Comparison of ENCODE assay signal across 28 cellular contexts in the genomic region with DNA sequence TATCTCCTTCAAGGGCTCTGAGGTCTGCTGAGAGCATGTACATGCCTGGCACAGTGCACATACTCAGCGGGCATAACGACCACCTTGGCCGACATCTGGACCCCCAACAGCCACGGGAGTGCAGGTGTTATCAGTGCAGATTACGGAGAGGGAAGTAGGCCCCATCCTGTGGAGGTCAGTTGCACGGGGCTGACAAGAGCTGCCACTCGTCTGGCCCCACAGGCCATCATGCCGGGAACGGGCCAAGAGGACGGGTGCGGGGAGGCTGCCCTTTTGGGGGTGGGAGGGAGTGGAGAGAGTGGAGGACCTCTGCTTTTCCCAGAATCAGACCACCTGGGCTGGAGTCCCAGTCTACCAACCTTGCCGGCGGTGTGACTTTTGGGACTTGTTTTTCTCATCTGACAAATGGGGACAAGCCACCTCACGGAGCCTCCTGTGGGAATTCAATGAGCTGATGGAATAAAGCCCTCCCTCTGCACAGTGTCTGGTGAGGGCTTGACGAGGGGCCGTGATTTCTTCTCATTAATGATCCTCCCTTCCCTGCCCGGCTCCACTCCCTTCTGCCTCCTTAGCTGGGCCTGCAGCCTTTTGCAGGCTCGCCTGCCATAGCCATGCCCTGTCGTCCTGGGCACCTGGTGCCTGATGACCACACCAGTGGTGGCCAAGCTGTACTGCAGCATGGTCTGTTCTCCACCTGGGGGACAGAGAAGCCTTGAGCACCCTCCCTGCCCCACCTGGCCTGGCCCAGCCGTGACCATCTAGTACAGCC. TPM values are rescaled to one million over a fixed set of nuclear protein-coding genes. Genes with fewer than 3 reads are reported as not detected.
DNase-seq lines count a peak whose midpoint lies in the region; ATAC-seq, FAIRE-seq and TF ChIP-seq lines count a peak whose summit lies in the region.
"Had no signal": no experiment of that assay in that cellular context is flagged by ENCODE, and none has a peak within 500 bp of the region (broad histone marks: within the 10 kb centered on the region; RNA-seq: fewer than 3 reads in every experiment).

No MANE protein-coding gene starts in this region.

- peak; percentile 47; the same call in 2 of the 3 replicates for ATAC-seq in GM12878
- ATAC-seq: activated CD8-positive, alpha-beta T cell treated with anti-CD3 and anti-CD28 coated beads for 36 hours; activated T-cell treated with anti-CD3 and anti-CD28 coated beads, Interleukin-2, amount 50 U/mL, for 72 hours; natural killer cell treated with Interleukin-12 subunit alpha and Interleukin-12 subunit beta and Interleukin-15 and Interleukin-18, amount 100 ng/mL, for 72 hours had no signal

- H3K36me3 Mint-ChIP-seq in activated naive CD4-positive, alpha-beta T cell treated with anti-CD3 and anti-CD28 coated beads, Interleukin-2, amount 10 ng/mL, durations not matched to agents 7 days and 5 days = no peaks in the 10 kb centered on the region
- peaks cover 0 to 6% (median 5%) of the 10 kb centered on the region in 3 experiments; a peak in 4 of 7 replicates for H3K36me3 Mint-ChIP-seq in H9 (ENCODE audit: insufficient read depth in 1 of 3, low read depth in 3 of 3)
- H3K36me3 Mint-ChIP-seq: natural killer cell treated with Interleukin-12 subunit alpha and Interleukin-12 subunit beta and Interleukin-15 and Interleukin-18, amount 100 ng/mL, for 72 hours had no signal

- no TSS peak for BruUV-seq in GM12878 (replicated peaks; lab: Mats Ljungman, UMichigan)

- no peak overlapping the region for H3K4me2 ChIP-seq in H9 (ENCODE audit: insufficient read depth, insufficient read length, low read length)
- no peak overlapping the region for H3K4me2 ChIP-seq in GM12878 (ENCODE audit: control insufficient read depth, insufficient read depth)
- H3K4me2 ChIP-seq: hepatocyte had no signal

- H3K9ac ChIP-seq in H9 (ENCODE audit: extremely low read depth, insufficient read length, low read length) (no peak overlapping the region), GM12878 (ENCODE audit: control insufficient read depth, insufficient read depth, low read length) (no peak overlapping the region)

- H2AFZ ChIP-seq in H9 (ENCODE audit: low read length) (no peak overlapping the region), GM12878 (ENCODE audit: control insufficient read depth, low read depth, low read length) (no peak overlapping the region)
- H2AFZ ChIP-seq: hepatocyte had no signal

- in situ Hi-C loops in GM12878 (cut with MboI) = no loop called here

- H3K36me3 ChIP-seq in GM12878 (ENCODE audit: control insufficient read depth in 2 of 2, insufficient read depth in 2 of 2, low read length in 1 of 2) (no peaks in the 10 kb centered on the region), sigmoid colon (no peaks in the 10 kb centered on the region)
- H3K36me3 ChIP-seq: brain microvascular endothelial cell had no signal

- no peak overlapping the region for H3K56ac ChIP-seq in H9 (ENCODE audit: insufficient read length, low read depth, low read length)

- H2BK12ac ChIP-seq in H9 (ENCODE audit: insufficient read length, low read depth, low read length) = no peak overlapping the region

- H3K23ac ChIP-seq in H9 (ENCODE audit: insufficient read length, low read depth, low read length) = no peak overlapping the region

- H3K4ac ChIP-seq in H9 (ENCODE audit: low read depth, low read length) = no peak overlapping the region

- H3K27ac Mint-ChIP-seq in activated naive CD4-positive, alpha-beta T cell treated with anti-CD3 and anti-CD28 coated beads, Interleukin-2, amount 10 ng/mL, durations not matched to agents 7 days and 5 days = no peak overlapping the region
- H3K27ac Mint-ChIP-seq in H9 = peak overlapping the region in 1 of 3 experiments; percentile 21; a peak in 1 of 7 replicates
- H3K27ac Mint-ChIP-seq: activated CD8-positive, alpha-beta T cell treated with anti-CD3 and anti-CD28 coated beads for 36 hours; activated T-cell treated with anti-CD3 and anti-CD28 coated beads, Interleukin-2, amount 50 U/mL, for 72 hours; natural killer cell treated with Interleukin-12 subunit alpha and Interleukin-12 subunit beta and Interleukin-15 and Interleukin-18, amount 100 ng/mL, for 72 hours; T-helper 1 cell treated with Interleukin-12 subunit alpha and Interleukin-12 subunit beta and Interleukin-4 antibody, amounts not matched to agents 30 μg/mL and 1 μg/mL, for 36 hours had no signal

- H3K9me3 ChIP-seq in H9 (ENCODE audit: control insufficient read depth, low read depth, low read length) (no peaks in the 10 kb centered on the region), GM12878 (replicated peaks; ENCODE audit: control insufficient read depth, insufficient read depth, low read length) (no peaks in the 10 kb centered on the region), sigmoid colon (no peaks in the 10 kb centered on the region)

- peaks cover 29% of the 10 kb centered on the region for H3K4me1 Mint-ChIP-seq in activated naive CD4-positive, alpha-beta T cell treated with anti-CD3 and anti-CD28 coated beads, Interleukin-2, amount 10 ng/mL, durations not matched to agents 7 days and 5 days
- peaks cover 17 to 31% of the 10 kb centered on the region in 2 experiments for H3K4me1 Mint-ChIP-seq in H9

- H2BK120ac ChIP-seq in H9 (ENCODE audit: low read depth, low read length, poor library complexity, severe bottlenecking) = no peak overlapping the region

- RAD21 ChIA-PET in GM12878 (lab: Charles Lee; ENCODE audit: unreplicated experiment) = no interaction called here

- no peak overlapping the region for H2AK5ac ChIP-seq in H9 (ENCODE audit: insufficient read length, low read length)

- H3K27ac ChIP-seq in H9 (ENCODE audit: insufficient read length, low read depth, low read length) = no peak overlapping the region
- H3K27ac ChIP-seq in GM12878 (ENCODE audit: control insufficient read depth, insufficient read depth) = no peak overlapping the region
- H3K27ac ChIP-seq in sigmoid colon = no peak overlapping the region
- no peak overlapping the region for H3K27ac ChIP-seq in caudate nucleus (ENCODE audit: low read depth, low read length)
- H3K27ac ChIP-seq: brain microvascular endothelial cell, hepatocyte, VCaP had no signal

- H3K23me2 ChIP-seq in H9 (ENCODE audit: insufficient read length, low read depth, low read length, poor library complexity, severe bottlenecking) = peaks cover 7% of the 10 kb centered on the region

- no peak overlapping the region for H2BK20ac ChIP-seq in H9 (ENCODE audit: low read depth, low read length, poor library complexity, severe bottlenecking)

- DNase-seq in activated naive CD4-positive, alpha-beta T cell treated with anti-CD3 and anti-CD28 coated beads, Interleukin-2, amount 10 ng/mL, durations not matched to agents 7 days and 5 days = peak; percentile 19
- DNase-seq in activated naive CD4-positive, alpha-beta T cell treated with anti-CD3 and anti-CD28 coated beads, Interleukin-2, amount 50 U/mL, for 16 hours = no peak
- DNase-seq in H9 (peak; percentile 41), GM12878 (ENCODE audit: low read depth, low spot score) (no peak), sigmoid colon (peak; percentile 55), kidney glomerular epithelial cell (lab: John Stamatoyannopoulos, UW) (no peak), NCI-H748 treated with DMSO at 0.1 percent for 48 hours (lab: John Stamatoyannopoulos, UW) (no peak), caudate nucleus (lab: John Stamatoyannopoulos, UW) (no peak)
- DNase-seq: activated CD8-positive, alpha-beta T cell treated with anti-CD3 and anti-CD28 coated beads for 36 hours; activated T-cell treated with anti-CD3 and anti-CD28 coated beads, Interleukin-2, amount 50 U/mL, for 72 hours; brain microvascular endothelial cell; cortex of kidney; DMS79 treated with DMSO at 0.1 percent for 48 hours; islet precursor cell; mesenchymal stem cell; NCI-H1092; NCI-H2081 treated with DMSO at 0.1 percent for 48 hours; stimulated activated CD4-positive, alpha-beta T cell treated with anti-CD3 and anti-CD28 coated beads, Interleukin-12 subunit alpha, Interleukin-12 subunit beta, amount 100 ng/mL, for 4 hours had no signal

- WGBS in H9 (ENCODE audit: extremely low coverage, insufficient read length, low lambda C conversion rate) = no CpG with 5 or more reads among the region's 20 CpGs
- WGBS in GM12878 (ENCODE audit: insufficient coverage, insufficient replicate concordance, low lambda C conversion rate, missing lambda C conversion rate) = 52% methylated on average over 16 of the region's 20 CpGs
- WGBS in sigmoid colon, 2 donors = 87 to 92% methylated on average over 20 of the region's 20 CpGs

- CTCF ChIA-PET in activated naive CD4-positive, alpha-beta T cell treated with anti-CD3 and anti-CD28 coated beads, Interleukin-2, amount 10 ng/mL, durations not matched to agents 7 days and 5 days (lab: Charles Lee) = interaction anchor here (0.9 kb wide), 1 partner anchor 56 kb away, joined by 3 read pairs; no protein-coding TSS in a partner anchor
- CTCF ChIA-PET in GM12878 (lab: Yijun Ruan, JAX) = no interaction called here

- no peak for TF ChIP-seq POLR2A in GM12878 (IDR thresholded peaks at IDR 0.05; ENCODE audit: low read depth, low read length)
- TF ChIP-seq POLR2A in sigmoid colon (IDR thresholded peaks at IDR 0.05) = no peak

- SMC1A ChIA-PET in GM12878 (lab: Charles Lee; ENCODE audit: uncharacterized antibody, unreplicated experiment) = no interaction called here

- intact Hi-C loops in GM12878 (cut with micrococcal nuclease; ENCODE audit: unreplicated experiment) (no loop called here), sigmoid colon (cut with DNase I) (no loop called here)

- no peaks in the 10 kb centered on the region for H3K4me1 ChIP-seq in H9 (ENCODE audit: insufficient read depth, low read length)
- 0 out of 2 replicates have a peak, but pooled peaks cover 4% of the 10 kb centered on the region for H3K4me1 ChIP-seq in GM12878 (ENCODE audit: control insufficient read depth, insufficient read depth, low read length)
- H3K4me1 ChIP-seq in sigmoid colon = peaks cover 0 to 26% (median 20%) of the 10 kb centered on the region in 4 donors

- H4K8ac ChIP-seq in H9 (replicated peaks; ENCODE audit: insufficient read length, low read depth, low read length) = no peak overlapping the region

- H3K79me1 ChIP-seq in H9 (ENCODE audit: insufficient read depth, low read depth, low read length, poor library complexity, severe bottlenecking) = no peaks in the 10 kb centered on the region

- POLR2A ChIA-PET in GM12878 (lab: Charles Lee) = no interaction called here

- peaks cover 35% of the 10 kb centered on the region for H3K27me3 Mint-ChIP-seq in activated naive CD4-positive, alpha-beta T cell treated with anti-CD3 and anti-CD28 coated beads, Interleukin-2, amount 10 ng/mL, durations not matched to agents 7 days and 5 days
- H3K27me3 Mint-ChIP-seq in H9 (ENCODE audit: low read depth) = peaks cover 3% of the 10 kb centered on the region

- no peak overlapping the region for H3K18ac ChIP-seq in H9 (ENCODE audit: insufficient read length, low read depth, low read length)

- H3K14ac ChIP-seq in H9 (ENCODE audit: insufficient read depth, low read length) = no peak overlapping the region; the same call in 1 of the 2 replicates

- H2BK5ac ChIP-seq in H9 (ENCODE audit: insufficient read length, low read length) = no peak overlapping the region

- H2BK15ac ChIP-seq in H9 (ENCODE audit: low read depth, low read length) = no peak overlapping the region

- no peak for TF ChIP-seq RAD21 in GM12878 (IDR thresholded peaks at IDR 0.05; ENCODE audit: insufficient read depth, low read depth, low read length)

- H3T11ph ChIP-seq in H9 (ENCODE audit: low read length) = no peak overlapping the region

- no peak for FAIRE-seq in GM12878 (lab: Jason Lieb, UNC)
- FAIRE-seq: endothelial cell of umbilical vein had no signal

- no peaks in the 10 kb centered on the region for H3K9me3 Mint-ChIP-seq in activated naive CD4-positive, alpha-beta T cell treated with anti-CD3 and anti-CD28 coated beads, Interleukin-2, amount 10 ng/mL, durations not matched to agents 7 days and 5 days
- no peaks in the 10 kb centered on the region for H3K9me3 Mint-ChIP-seq in H9
- H3K9me3 Mint-ChIP-seq: activated CD8-positive, alpha-beta T cell treated with anti-CD3 and anti-CD28 coated beads for 36 hours; activated T-cell treated with anti-CD3 and anti-CD28 coated beads, Interleukin-2, amount 50 U/mL, for 72 hours; CD4-positive, alpha-beta memory T cell; natural killer cell treated with Interleukin-12 subunit alpha and Interleukin-12 subunit beta and Interleukin-15 and Interleukin-18, amount 100 ng/mL, for 72 hours; T-helper 1 cell treated with Interleukin-12 subunit alpha and Interleukin-12 subunit beta and Interleukin-4 antibody, amounts not matched to agents 30 μg/mL and 1 μg/mL, for 36 hours had no signal

- no peak overlapping the region for H4K5ac ChIP-seq in H9 (ENCODE audit: insufficient read length, low read depth, low read length)

- H3K4me3 ChIP-seq in GM12878 (no peak overlapping the region), sigmoid colon (no peak overlapping the region)
- H3K4me3 ChIP-seq: hepatocyte had no signal

- H4K20me1 ChIP-seq in H9 (ENCODE audit: control insufficient read depth, insufficient read depth, insufficient read length) (no peaks in the 10 kb centered on the region), GM12878 (ENCODE audit: control insufficient read depth, insufficient read depth) (no peaks in the 10 kb centered on the region)

- H3K27me3 ChIP-seq in H9 (ENCODE audit: insufficient read depth, low read length) (no peaks in the 10 kb centered on the region), GM12878 (replicated peaks in 1 of 2; ENCODE audit: control insufficient read depth in 2 of 2, insufficient read depth in 2 of 2, low read length in 1 of 2) (peaks cover 2 to 4% of the 10 kb centered on the region in 2 experiments; a peak in 3 of 4 replicates), sigmoid colon (peaks cover 18 to 36% (median 29%) of the 10 kb centered on the region in 3 donors)
- H3K27me3 ChIP-seq: hepatocyte had no signal

- H4K91ac ChIP-seq in H9 (ENCODE audit: insufficient read length, low read depth, low read length) = peak overlapping the region; percentile 20

- H3K4me3 Mint-ChIP-seq in activated naive CD4-positive, alpha-beta T cell treated with anti-CD3 and anti-CD28 coated beads, Interleukin-2, amount 10 ng/mL, durations not matched to agents 7 days and 5 days = no peak overlapping the region
- no peak overlapping the region for H3K4me3 Mint-ChIP-seq in H9
- H3K4me3 Mint-ChIP-seq: activated CD8-positive, alpha-beta T cell treated with anti-CD3 and anti-CD28 coated beads for 36 hours; activated T-cell treated with anti-CD3 and anti-CD28 coated beads, Interleukin-2, amount 50 U/mL, for 72 hours; natural killer cell treated with Interleukin-12 subunit alpha and Interleukin-12 subunit beta and Interleukin-15 and Interleukin-18, amount 100 ng/mL, for 72 hours; T-helper 1 cell treated with Interleukin-12 subunit alpha and Interleukin-12 subunit beta and Interleukin-4 antibody, amounts not matched to agents 30 μg/mL and 1 μg/mL, for 36 hours had no signal

- H3K79me2 ChIP-seq in H9 (ENCODE audit: insufficient read depth, low read length) (no peaks in the 10 kb centered on the region; the same call in 1 of the 2 replicates), GM12878 (ENCODE audit: control insufficient read depth, insufficient read depth, low read length) (peaks cover 9% of the 10 kb centered on the region)

- TF ChIP-seq CTCF in H9 (conservative IDR thresholded peaks at IDR 0.05) (no peak; the same call in 2 of the 3 replicates), GM12878 (IDR thresholded peaks at IDR 0.05 in 2 of 3, conservative IDR thresholded peaks at IDR 0.05 in 1 of 3; ENCODE audit: control insufficient read depth in 2 of 3, extremely low read depth in 1 of 3, insufficient read depth in 1 of 3, low read depth in 3 of 3, low read length in 3 of 3) (no peak), sigmoid colon (IDR thresholded peaks at IDR 0.05) (no peak)

- TF ChIP-seq EP300 in GM12878 (IDR thresholded peaks at IDR 0.05; ENCODE audit: borderline replicate concordance in 1 of 2, control insufficient read depth in 1 of 2, low read depth in 2 of 2, low read length in 2 of 2) (no peak), sigmoid colon (IDR thresholded peaks at IDR 0.05) (no peak)

RNA-seq across cellular contexts. Expression of a gene that starts 4.6 kb away (rescaled TPM):
- total RNA-seq in H9 (2021) (not detected in 2 replicates), GM12878 (2014; rRNA removed) (not detected in 2 replicates), GM12878 (2014; rRNA removed; fragmentation: Illumina TruSeq; extraction: Trizol) (not detected in 2 replicates), GM12878 (2021) (not detected in 2 replicates), sigmoid colon (not detected)
- not detected in 2 replicates for total RNA-seq in GM12878 (2013; cell fraction: nucleolus; rRNA removed)
- not detected for polyA plus RNA-seq in GM12878 (2011; ENCODE audit: low read depth)
- polyA plus RNA-seq in GM12878 (2011; rRNA removed) (not detected in 2 replicates), GM12878 (2014; fragmentation: Illumina TruSeq; extraction: Trizol) (not detected in 2 replicates), GM12878 (2014; fragmentation: Nextera tagmentation; extraction: Ambion mirVana) (not detected), GM12878 (2014; rRNA removed) (not detected in 2 replicates), GM12878 (2016; fragmentation: Nextera tagmentation; extraction: Ambion mirVana) (not detected), sigmoid colon (not detected)
- polyA plus RNA-seq in GM12878 (2011; cell fraction: cytosol; rRNA removed) = not detected in 2 replicates
- polyA plus RNA-seq in GM12878 (2011; cell fraction: nucleus; rRNA removed) = not detected in 2 replicates
- not detected in 2 replicates for polyA plus RNA-seq in GM12878 (2012)
- polyA minus RNA-seq in GM12878 (2011; rRNA and poly(A)+ RNA removed) = not detected in 2 replicates
- polyA minus RNA-seq in GM12878 (2011; cell fraction: cytosol; rRNA and poly(A)+ RNA removed) = not detected in 2 replicates
- polyA minus RNA-seq in GM12878 (2011; cell fraction: nucleus; rRNA and poly(A)+ RNA removed) = not detected in 2 replicates
- total RNA-seq: CD4-positive, alpha-beta memory T cell; endothelial cell of umbilical vein; fibroblast of villous mesenchyme; hepatocyte; natural killer cell treated with Interleukin-12 subunit alpha and Interleukin-12 subunit beta and Interleukin-15 and Interleukin-18, amount 100 ng/mL, for 72 hours; NCI-H460; pulmonary artery endothelial cell had no signal
- polyA plus RNA-seq: CD4-positive, alpha-beta memory T cell; endothelial cell of umbilical vein; hepatocyte had no signal

RNA-seq across cellular contexts. Expression of a gene that starts 5.7 kb away (rescaled TPM):
- total RNA-seq in H9 (2021) = 319 and 331 TPM in 2 replicates
- 6.4 and 12.2 TPM in 2 replicates for total RNA-seq in GM12878 (2013; cell fraction: nucleolus; rRNA removed)
- 177 and 258 TPM in 2 replicates for total RNA-seq in GM12878 (2014; rRNA removed)
- total RNA-seq in GM12878 (2014; rRNA removed; fragmentation: Illumina TruSeq; extraction: Trizol) = 133 and 154 TPM in 2 replicates
- 211 and 219 TPM in 2 replicates for total RNA-seq in GM12878 (2021)
- 321 TPM for polyA plus RNA-seq in GM12878 (2011; ENCODE audit: low read depth)
- 72.8 and 219 TPM in 2 replicates for polyA plus RNA-seq in GM12878 (2011; rRNA removed)
- 556 and 601 TPM in 2 replicates for polyA plus RNA-seq in GM12878 (2011; cell fraction: cytosol; rRNA removed)
- 162 and 166 TPM in 2 replicates for polyA plus RNA-seq in GM12878 (2011; cell fraction: nucleus; rRNA removed)
- 162 and 263 TPM in 2 replicates for polyA plus RNA-seq in GM12878 (2012)
- polyA plus RNA-seq in GM12878 (2014; fragmentation: Illumina TruSeq; extraction: Trizol) = 5.0 and 86.9 TPM in 2 replicates
- polyA plus RNA-seq in GM12878 (2014; fragmentation: Nextera tagmentation; extraction: Ambion mirVana) = 100 to 1,000 TPM; 752 to 823 TPM
- polyA plus RNA-seq in GM12878 (2014; rRNA removed) = 268 and 337 TPM in 2 replicates
- polyA plus RNA-seq in GM12878 (2016; fragmentation: Nextera tagmentation; extraction: Ambion mirVana) = 100 to 1,000 TPM; 487 to 534 TPM
- polyA minus RNA-seq in GM12878 (2011; rRNA and poly(A)+ RNA removed) = 84.6 and 103 TPM in 2 replicates
- 44.1 and 53.4 TPM in 2 replicates for polyA minus RNA-seq in GM12878 (2011; cell fraction: cytosol; rRNA and poly(A)+ RNA removed)
- polyA minus RNA-seq in GM12878 (2011; cell fraction: nucleus; rRNA and poly(A)+ RNA removed) = 17.8 and 20.5 TPM in 2 replicates
- total RNA-seq in sigmoid colon = 1,000 to 10,000 TPM in 1 of 4 donors, 100 to 1,000 TPM in 3; 329 to 1,166 (median 508) TPM
- 100 to 1,000 TPM; 454 to 984 (median 463) TPM for polyA plus RNA-seq in sigmoid colon

RNA-seq across cellular contexts. Expression of a gene that starts 15.5 kb away (rescaled TPM):
- total RNA-seq in H9 (2021) (not detected in 2 replicates), GM12878 (2014; rRNA removed) (not detected in 2 replicates), GM12878 (2014; rRNA removed; fragmentation: Illumina TruSeq; extraction: Trizol) (not detected in 2 replicates), GM12878 (2021) (not detected in 2 replicates), sigmoid colon (not detected)
- total RNA-seq in GM12878 (2013; cell fraction: nucleolus; rRNA removed) = not detected in 2 replicates
- not detected for polyA plus RNA-seq in GM12878 (2011; ENCODE audit: low read depth)
- polyA plus RNA-seq in GM12878 (2011; rRNA removed) (not detected in 2 replicates), GM12878 (2014; fragmentation: Illumina TruSeq; extraction: Trizol) (not detected in 2 replicates), GM12878 (2014; fragmentation: Nextera tagmentation; extraction: Ambion mirVana) (not detected), GM12878 (2014; rRNA removed) (not detected in 2 replicates), GM12878 (2016; fragmentation: Nextera tagmentation; extraction: Ambion mirVana) (not detected), sigmoid colon (not detected)
- not detected in 2 replicates for polyA plus RNA-seq in GM12878 (2011; cell fraction: cytosol; rRNA removed)
- polyA plus RNA-seq in GM12878 (2011; cell fraction: nucleus; rRNA removed) = not detected in 2 replicates
- not detected in 2 replicates for polyA plus RNA-seq in GM12878 (2012)
- polyA minus RNA-seq in GM12878 (2011; rRNA and poly(A)+ RNA removed) = not detected in 2 replicates
- not detected in 2 replicates for polyA minus RNA-seq in GM12878 (2011; cell fraction: cytosol; rRNA and poly(A)+ RNA removed)
- polyA minus RNA-seq in GM12878 (2011; cell fraction: nucleus; rRNA and poly(A)+ RNA removed) = not detected in 2 replicates
- total RNA-seq: activated CD8-positive, alpha-beta T cell treated with anti-CD3 and anti-CD28 coated beads for 36 hours; CD4-positive, alpha-beta memory T cell; endothelial cell of umbilical vein; fibroblast of villous mesenchyme; hepatocyte; natural killer cell treated with Interleukin-12 subunit alpha and Interleukin-12 subunit beta and Interleukin-15 and Interleukin-18, amount 100 ng/mL, for 72 hours; NCI-H460; pulmonary artery endothelial cell; temporal lobe had no signal
- polyA plus RNA-seq: CD4-positive, alpha-beta memory T cell; endothelial cell of umbilical vein; hepatocyte had no signal

RNA-seq across cellular contexts. Expression of a gene that starts 30.3 kb away (rescaled TPM):
- total RNA-seq in H9 (2021) (667 and 694 TPM in 2 replicates), GM12878 (2014; rRNA removed) (45.0 and 58.5 TPM in 2 replicates), GM12878 (2014; rRNA removed; fragmentation: Illumina TruSeq; extraction: Trizol) (66.4 and 68.1 TPM in 2 replicates), GM12878 (2021) (420 and 483 TPM in 2 replicates), sigmoid colon (100 to 1,000 TPM; 181 to 826 (median 219) TPM)
- total RNA-seq in GM12878 (2013; cell fraction: nucleolus; rRNA removed) = 433 and 461 TPM in 2 replicates
- 162 TPM for polyA plus RNA-seq in GM12878 (2011; ENCODE audit: low read depth)
- polyA plus RNA-seq in GM12878 (2011; rRNA removed) (96.5 and 129 TPM in 2 replicates), GM12878 (2014; fragmentation: Illumina TruSeq; extraction: Trizol) (402 and 463 TPM in 2 replicates), GM12878 (2014; fragmentation: Nextera tagmentation; extraction: Ambion mirVana) (10 to 100 TPM; 30.1 to 73.0 TPM), GM12878 (2014; rRNA removed) (502 and 661 TPM in 2 replicates), GM12878 (2016; fragmentation: Nextera tagmentation; extraction: Ambion mirVana) (100 to 1,000 TPM; 262 to 266 TPM), sigmoid colon (100 to 1,000 TPM in 1 of 3 donors, 10 to 100 TPM in 2; 66.1 to 725 (median 73.8) TPM)
- polyA plus RNA-seq in GM12878 (2011; cell fraction: cytosol; rRNA removed) = 199 and 209 TPM in 2 replicates
- 2,282 and 3,207 TPM in 2 replicates for polyA plus RNA-seq in GM12878 (2011; cell fraction: nucleus; rRNA removed)
- 479 and 774 TPM in 2 replicates for polyA plus RNA-seq in GM12878 (2012)
- 68.3 and 115 TPM in 2 replicates for polyA minus RNA-seq in GM12878 (2011; rRNA and poly(A)+ RNA removed)
- polyA minus RNA-seq in GM12878 (2011; cell fraction: cytosol; rRNA and poly(A)+ RNA removed) = 104 and 110 TPM in 2 replicates
- polyA minus RNA-seq in GM12878 (2011; cell fraction: nucleus; rRNA and poly(A)+ RNA removed) = 146 and 241 TPM in 2 replicates

RNA-seq across cellular contexts. Expression of a gene that starts 34.3 kb away (rescaled TPM):
- total RNA-seq in H9 (2021) (not detected in 2 replicates), GM12878 (2014; rRNA removed) (34.3 and 40.1 TPM in 2 replicates), GM12878 (2014; rRNA removed; fragmentation: Illumina TruSeq; extraction: Trizol) (23.3 and 23.6 TPM in 2 replicates), GM12878 (2021) (49.8 and 58.3 TPM in 2 replicates), sigmoid colon (not detected)
- total RNA-seq in GM12878 (2013; cell fraction: nucleolus; rRNA removed) = not detected in 2 replicates
- 23.8 TPM for polyA plus RNA-seq in GM12878 (2011; ENCODE audit: low read depth)
- polyA plus RNA-seq in GM12878 (2011; rRNA removed) (not detected in 2 replicates), GM12878 (2014; fragmentation: Illumina TruSeq; extraction: Trizol) (27.2 and 34.7 TPM in 2 replicates), GM12878 (2014; fragmentation: Nextera tagmentation; extraction: Ambion mirVana) (10 to 100 TPM in 1 of 2 experiments, 1 to 10 TPM in 1; 5.3 to 18.4 TPM), GM12878 (2014; rRNA removed) (45.1 and 52.2 TPM in 2 replicates), GM12878 (2016; fragmentation: Nextera tagmentation; extraction: Ambion mirVana) (10 to 100 TPM; 67.0 to 73.4 TPM), sigmoid colon (under 1 TPM in 1 of 3 donors, not detected in 2; 0.58 TPM)
- not detected in 2 replicates for polyA plus RNA-seq in GM12878 (2011; cell fraction: cytosol; rRNA removed)
- polyA plus RNA-seq in GM12878 (2011; cell fraction: nucleus; rRNA removed) = 0.15 TPM in 1 of 2 replicates, not detected in the other
- polyA plus RNA-seq in GM12878 (2012) = 38.3 and 40.9 TPM in 2 replicates
- not detected in 2 replicates for polyA minus RNA-seq in GM12878 (2011; rRNA and poly(A)+ RNA removed)
- 1.2 and 4.2 TPM in 2 replicates for polyA minus RNA-seq in GM12878 (2011; cell fraction: cytosol; rRNA and poly(A)+ RNA removed)
- 1.1 TPM in 1 of 2 replicates, not detected in the other for polyA minus RNA-seq in GM12878 (2011; cell fraction: nucleus; rRNA and poly(A)+ RNA removed)
- total RNA-seq: endothelial cell of umbilical vein, hepatocyte, NCI-H460, temporal lobe had no signal
- polyA plus RNA-seq: hepatocyte had no signal

Comparison
In these comparisons a context has a peak if more than half of its experiments do, and no peak if none do; other contexts are left out.
1. DNase-seq: peak in activated naive CD4-positive, alpha-beta T cell treated with anti-CD3 and anti-CD28 coated beads, Interleukin-2, amount 10 ng/mL, durations not matched to agents 7 days and 5 days (single experiment), H9 (single experiment) and sigmoid colon (single experiment); none in activated naive CD4-positive, alpha-beta T cell treated with anti-CD3 and anti-CD28 coated beads, Interleukin-2, amount 50 U/mL, for 16 hours (single experiment), GM12878 (single experiment), kidney glomerular epithelial cell (single experiment), NCI-H748 treated with DMSO at 0.1 percent for 48 hours (single experiment) and caudate nucleus (0 of 61).